Comparison of ENCODE assay signal across 27 cellular contexts in genomic region chr19:31055454-31055853, GRCh38.
"Had no signal": no experiment of that assay in that cellular context is flagged by ENCODE, and none has a peak within 500 bp of the region (broad histone marks: within the 10 kb centered on the region; RNA-seq: fewer than 3 reads in every experiment).

No MANE protein-coding gene starts in this region.

- H3K4me1 ChIP-seq: stomach, suprapubic skin, testis, thyroid gland, tibial artery, tibial nerve, transverse colon, upper lobe of left lung, upper lobe of right lung, uterus, vagina had no signal

- FAIRE-seq: urothelium cell line had no signal

- ATAC-seq: stimulated activated effector memory CD8-positive, alpha-beta T cell treated with anti-CD3 and anti-CD28 coated beads, Interleukin-12 subunit alpha, Interleukin-12 subunit beta, amount 100 ng/mL, for 72 hours; stimulated activated memory B cell treated with anti-CD40 and anti-IgM and Interleukin-4, amounts not matched to agents 10 μg/mL and 1 μg/mL and 100 μg/mL, for 72 hours; stimulated activated naive B cell treated with anti-CD40 and anti-IgM and Interleukin-4, amounts not matched to agents 10 μg/mL and 1 μg/mL and 100 μg/mL, for 72 hours; stimulated activated naive CD8-positive, alpha-beta T cell treated with anti-CD3 and anti-CD28 coated beads, Interleukin-15, amount 100 ng/mL, for 72 hours; stimulated activated naive CD8-positive, alpha-beta T cell treated with anti-CD3 and anti-CD28 coated beads, Interleukin-15, Interleukin-2, amounts not matched to agents 100 U/mL and 50 U/mL, for 24 hours; upper lobe of right lung had no signal

- H3K36me3 ChIP-seq: stomach, suprapubic skin, thoracic aorta, thyroid gland, tibial artery, tibial nerve, transverse colon, upper lobe of left lung, upper lobe of right lung, uterus, vagina had no signal

- H3K4me3 ChIP-seq: stomach, suprapubic skin, testis, thoracic aorta, thyroid gland, tibial artery, tibial nerve, transverse colon, upper lobe of left lung, upper lobe of right lung, uterus, vagina had no signal

- DNase-seq: stimulated activated CD4-positive, alpha-beta T cell treated with anti-CD3 and anti-CD28 coated beads, Interleukin-2, amount 100 ng/mL, for 48 hours; stimulated activated CD4-positive, alpha-beta T cell treated with anti-CD3 and anti-CD28 coated beads, Interleukin-4, amount 100 ng/mL, for 1 hour; stimulated activated CD4-positive, alpha-beta T cell treated with anti-CD3 and anti-CD28 coated beads, Interleukin-4, amount 100 ng/mL, for 24 hours; stimulated activated CD4-positive, alpha-beta T cell treated with anti-CD3 and anti-CD28 coated beads, Interleukin-4, amount 100 ng/mL, for 4 hours; stimulated activated CD8-positive, alpha-beta memory T cell treated with anti-CD3 and anti-CD28 coated beads, Interleukin-4, amount 100 ng/mL, for 48 hours; stimulated activated naive B cell treated with anti-CD40 and anti-IgM and Interleukin-4, amounts not matched to agents 10 μg/mL and 1 μg/mL and 100 μg/mL, for 72 hours; stimulated activated naive CD4-positive, alpha-beta T cell; stimulated activated naive CD4-positive, alpha-beta T cell treated with Interleukin-2 at 50 U/mL for 16 hours; stimulated activated naive CD8-positive, alpha-beta T cell treated with anti-CD3 and anti-CD28 coated beads, Interleukin-15, amount 100 ng/mL, for 72 hours; stimulated activated naive CD8-positive, alpha-beta T cell treated with anti-CD3 and anti-CD28 coated beads, Interleukin-15, Interleukin-2, amounts not matched to agents 100 U/mL and 50 U/mL, for 24 hours; stomach; substantia nigra; testis; thyroid gland; tibial artery; transverse colon; trophoblast cell; upper lobe of left lung; upper lobe of right lung; uterus had no signal

- H3K9me3 ChIP-seq: suprapubic skin, testis, thoracic aorta, thyroid gland, tibial artery, transverse colon, upper lobe of right lung, uterus, vagina had no signal

- H3K27ac ChIP-seq: stomach, suprapubic skin, testis, thoracic aorta, thyroid gland, tibial artery, tibial nerve, transverse colon, upper lobe of left lung, upper lobe of right lung, uterus, vagina had no signal

- H3K27me3 ChIP-seq: stomach, suprapubic skin, testis, thyroid gland, tibial artery, tibial nerve, transverse colon, upper lobe of left lung, upper lobe of right lung, uterus, vagina had no signal
